ENCODE assay signal across 1 cellular context in genomic region chr22:42433754-42434153, GRCh38.
TF ChIP-seq lines count a peak whose summit lies in the region.

No MANE protein-coding gene starts in this region.

TF ChIP-seq in H1, 55 proteins besides CTCF, POLR2A, EP300 and RAD21 (continued from another document):
- TF ChIP-seq YY1 (IDR thresholded peaks at IDR 0.05; ENCODE audit: low read depth, low read length) = no peak
- TF ChIP-seq RBBP5 (IDR thresholded peaks at IDR 0.05; ENCODE audit: borderline replicate concordance, low read depth, low read length) = no peak
- no peak for TF ChIP-seq TEAD4 (IDR thresholded peaks at IDR 0.05; ENCODE audit: low read depth, low read length)
- TF ChIP-seq SRF (IDR thresholded peaks at IDR 0.05; ENCODE audit: low read depth, low read length) = no peak
